In genomic region chr2:30421551-30422436, GRCh38 we compare ENCODE assay signal across 1 cellular context.
TF ChIP-seq lines count a peak whose summit lies in the region.

No MANE protein-coding gene starts in this region.

TF ChIP-seq in SK-N-SH, 30 proteins besides CTCF, POLR2A, EP300 and RAD21 (continued from another document):
- TF ChIP-seq ZBTB33 (IDR thresholded peaks at IDR 0.05; ENCODE audit: borderline replicate concordance, low read depth) (no peak), PBX3 (IDR thresholded peaks at IDR 0.05) (peak; percentile 56), FOXM1 (IDR thresholded peaks at IDR 0.05; ENCODE audit: low read depth) (no peak)
- TF ChIP-seq, protein P1, sequence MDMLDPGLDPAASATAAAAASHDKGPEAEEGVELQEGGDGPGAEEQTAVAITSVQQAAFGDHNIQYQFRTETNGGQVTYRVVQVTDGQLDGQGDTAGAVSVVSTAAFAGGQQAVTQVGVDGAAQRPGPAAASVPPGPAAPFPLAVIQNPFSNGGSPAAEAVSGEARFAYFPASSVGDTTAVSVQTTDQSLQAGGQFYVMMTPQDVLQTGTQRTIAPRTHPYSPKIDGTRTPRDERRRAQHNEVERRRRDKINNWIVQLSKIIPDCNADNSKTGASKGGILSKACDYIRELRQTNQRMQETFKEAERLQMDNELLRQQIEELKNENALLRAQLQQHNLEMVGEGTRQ (IDR thresholded peaks at IDR 0.05; ENCODE audit: borderline replicate concordance, low read depth, low read length): no peak
